8 cellular contexts compared by ENCODE assay signal in the genomic region with DNA sequence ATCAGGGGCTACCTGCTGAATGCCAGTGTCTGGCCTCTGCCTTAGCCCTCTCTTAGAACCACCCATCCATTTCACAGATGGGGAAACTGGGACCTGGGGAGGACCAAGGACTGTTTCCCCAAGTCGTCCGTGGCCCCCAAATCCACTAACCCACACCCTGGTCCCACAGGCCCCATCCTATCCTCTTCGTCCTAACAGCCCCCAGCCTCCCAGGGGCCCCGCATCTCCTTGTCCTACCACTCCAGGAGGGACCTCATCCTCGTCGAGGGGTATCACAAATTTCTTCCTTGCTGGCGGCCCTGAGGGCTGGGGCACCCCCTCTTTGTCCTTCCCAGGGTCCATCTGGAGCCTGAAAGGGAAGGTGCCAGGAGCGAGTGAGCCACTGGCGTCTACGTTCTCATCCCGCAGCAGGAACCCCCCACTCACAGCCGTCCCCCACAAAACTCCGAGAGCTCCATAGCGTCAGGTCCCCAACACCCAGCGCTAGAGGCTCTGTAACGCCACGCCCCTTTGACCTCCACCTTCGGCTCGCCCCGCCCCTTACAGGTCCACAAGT. TPM values are rescaled to one million over a fixed set of nuclear protein-coding genes. Genes with fewer than 3 reads are reported as not detected.
DNase-seq lines count a peak whose midpoint lies in the region; ATAC-seq and TF ChIP-seq lines count a peak whose summit lies in the region.

No MANE protein-coding gene starts in this region.

- H3K4me3 ChIP-seq in adrenal gland (peak overlapping the region in 3 of 4 donors; percentile 28 to 80 (median 36)), lower leg skin (ENCODE audit: low read depth, poor library complexity, severe bottlenecking) (peak overlapping the region; percentile 50), subcutaneous abdominal adipose tissue (ENCODE audit: low read depth in 1 of 5, low read length in 5 of 5) (peak overlapping the region; percentile 78 to 82 (median 79))

- intact Hi-C loops in adrenal gland (cut with DNase I) = no loop called here
- intact Hi-C loops in lower leg skin (cut with DNase I; ENCODE audit: low total_unique reads) = no loop called here

- H3K9ac ChIP-seq in subcutaneous abdominal adipose tissue (ENCODE audit: low read length in 5 of 5) = peak overlapping the region in 4 of 5 donors; percentile 58 to 89 (median 74)

- H3K4me1 ChIP-seq in adrenal gland (replicated peaks in 1 of 2) (peaks cover 23 to 33% of the 10 kb centered on the region in 2 donors), subcutaneous abdominal adipose tissue (ENCODE audit: control insufficient read depth in 5 of 5, insufficient read depth in 5 of 5, low read length in 5 of 5) (peaks cover 7 to 58% (median 36%) of the 10 kb centered on the region in 5 donors)

- H3K27me3 ChIP-seq in adrenal gland (no peaks in the 10 kb centered on the region), subcutaneous abdominal adipose tissue (ENCODE audit: control insufficient read depth in 5 of 5, insufficient read depth in 4 of 5, low read length in 5 of 5) (no peaks in the 10 kb centered on the region)

- TF ChIP-seq POLR2A in adrenal gland (IDR thresholded peaks at IDR 0.05) = no peak
- TF ChIP-seq POLR2A in lower leg skin (IDR thresholded peaks at IDR 0.05) = no peak

- peaks cover 0 to 19% of the 10 kb centered on the region in 2 donors for H3K36me3 ChIP-seq in adrenal gland (replicated peaks in 1 of 2)
- H3K36me3 ChIP-seq in subcutaneous abdominal adipose tissue (ENCODE audit: control insufficient read depth in 5 of 5, insufficient read depth in 5 of 5, low read length in 5 of 5) = peaks cover 0 to 31% (median 21%) of the 10 kb centered on the region in 5 donors

- peak overlapping the region; percentile 57 to 98 (median 90) for H3K27ac ChIP-seq in adrenal gland
- H3K27ac ChIP-seq in subcutaneous abdominal adipose tissue (ENCODE audit: low read depth, low read length) = peak overlapping the region; percentile 94

- H3K9me3 ChIP-seq in adrenal gland (replicated peaks in 1 of 3) = no peaks in the 10 kb centered on the region
- no peaks in the 10 kb centered on the region for H3K9me3 ChIP-seq in subcutaneous abdominal adipose tissue (ENCODE audit: control insufficient read depth in 5 of 5, low read length in 5 of 5)

- WGBS in adrenal gland, 4 donors = 13 to 17% (median 14%) methylated on average over 17 to 20 of the region's 20 CpGs
- 13 to 14% methylated on average over 20 of the region's 20 CpGs for WGBS in lower leg skin, 2 donors

- TF ChIP-seq CTCF in adrenal gland (IDR thresholded peaks at IDR 0.05) (no peak), lower leg skin (IDR thresholded peaks at IDR 0.05) (no peak)

- DNase-seq in activated CD8-positive, alpha-beta memory T cell treated with anti-CD3 and anti-CD28 coated beads for 1 hour (ENCODE audit: extremely low read depth in 1 of 2, low read depth in 1 of 2) = peak; percentile 61 to 68
- DNase-seq in activated CD8-positive, alpha-beta memory T cell treated with anti-CD3 and anti-CD28 coated beads for 24 hours = no peak
- DNase-seq in adrenal gland (peak in 3 of 7 donors; percentile 95 to 98 (median 98)), lower leg skin (ENCODE audit: low spot score in 2 of 2) (peak; percentile 92 to 98), C1 segment of cervical spinal cord (lab: John Stamatoyannopoulos, UW) (no peak), NK-92 (lab: John Stamatoyannopoulos, UW; ENCODE audit: unreplicated experiment) (no peak)

- no peak for ATAC-seq in HG03354 (IDR thresholded peaks at IDR 0.05; ENCODE audit: poor library complexity, severe bottlenecking, unreplicated experiment)

RNA-seq across cellular contexts. Expression of a gene that starts 0.6 kb away (rescaled TPM):
- total RNA-seq in adrenal gland (100 to 1,000 TPM in 2 of 8 donors, 10 to 100 TPM in 6; 63.6 to 107 (median 90.4) TPM), lower leg skin (100 to 1,000 TPM in 1 of 4 donors, 10 to 100 TPM in 3; 57.7 to 111 (median 76.5) TPM)
- 10 to 100 TPM; 62.9 to 89.2 (median 87.0) TPM for polyA plus RNA-seq in adrenal gland

RNA-seq across cellular contexts. Expression of a gene that starts 16.7 kb away (rescaled TPM):
- total RNA-seq in adrenal gland (1 to 10 TPM; 3.6 to 9.2 (median 6.7) TPM), lower leg skin (1 to 10 TPM; 4.0 to 8.1 (median 5.6) TPM)
- 10 to 100 TPM in 1 of 3 donors, 1 to 10 TPM in 2; 3.1 to 11.3 (median 9.5) TPM for polyA plus RNA-seq in adrenal gland

RNA-seq across cellular contexts. Expression of a gene that starts 18.2 kb away (rescaled TPM):
- 10 to 100 TPM; 11.0 to 55.7 (median 37.1) TPM for total RNA-seq in adrenal gland
- polyA plus RNA-seq in adrenal gland = 10 to 100 TPM; 11.9 to 95.2 (median 35.2) TPM
- total RNA-seq in lower leg skin = 100 to 1,000 TPM; 257 to 851 (median 501) TPM

RNA-seq across cellular contexts. Expression of a gene that starts 44.7 kb away (rescaled TPM):
- total RNA-seq in adrenal gland = 10 to 100 TPM in 1 of 8 donors, 1 to 10 TPM in 7; 1.0 to 21.7 (median 2.8) TPM
- polyA plus RNA-seq in adrenal gland = 10 to 100 TPM in 1 of 3 donors, 1 to 10 TPM in 1, under 1 TPM in 1; 0.95 to 11.1 (median 4.3) TPM
- total RNA-seq in lower leg skin = 10 to 100 TPM in 2 of 4 donors, 1 to 10 TPM in 2; 5.9 to 18.2 (median 11.2) TPM

RNA-seq across cellular contexts. Expression of a gene that starts 52.7 kb away (rescaled TPM):
- total RNA-seq in adrenal gland = 10 to 100 TPM; 17.1 to 31.9 (median 26.9) TPM
- polyA plus RNA-seq in adrenal gland = 10 to 100 TPM; 19.6 to 53.3 (median 31.3) TPM
- total RNA-seq in lower leg skin = 10 to 100 TPM in 1 of 4 donors, 1 to 10 TPM in 3; 8.5 to 22.4 (median 9.8) TPM

Comparison
In these comparisons a context has a peak if more than half of its experiments do, and no peak if none do; other contexts are left out.
1. DNase-seq: peak in activated CD8-positive, alpha-beta memory T cell treated with anti-CD3 and anti-CD28 coated beads for 1 hour (2 of 2) and lower leg skin (2 of 2); none in activated CD8-positive, alpha-beta memory T cell treated with anti-CD3 and anti-CD28 coated beads for 24 hours (single experiment), C1 segment of cervical spinal cord (0 of 14) and NK-92 (single experiment).
2. RNA of a gene that starts 18.2 kb away (total RNA-seq): 257 to 851 TPM in lower leg skin; 11.0 to 55.7 TPM in adrenal gland; every median in the first group is over 4 times any median in the second.
3. Peak in every context shown above with its lines, with median percentiles within 50 percentile points of each other: H3K4me3 ChIP-seq.